Comparison of ENCODE assay signal across 26 cellular contexts in genomic region chr3:141392018-141392370, GRCh38. TPM values are rescaled to one million over a fixed set of nuclear protein-coding genes. Genes with fewer than 3 reads are reported as not detected.
DNase-seq lines count a peak whose midpoint lies in the region; ATAC-seq, FAIRE-seq and TF ChIP-seq lines count a peak whose summit lies in the region.
"Had no signal": no experiment of that assay in that cellular context is flagged by ENCODE, and none has a peak within 500 bp of the region (broad histone marks: within the 10 kb centered on the region; RNA-seq: fewer than 3 reads in every experiment).

No MANE protein-coding gene starts in this region.

- peak overlapping the region; percentile 97 for H3K27ac ChIP-seq in OCI-LY1 (ENCODE audit: low read depth, low read length, poor library complexity, severe bottlenecking)
- H3K27ac ChIP-seq: epithelial cell of prostate, foreskin keratinocyte had no signal

- H3K36me3 ChIP-seq in OCI-LY1 (ENCODE audit: insufficient read depth, low read length) = peaks cover 14% of the 10 kb centered on the region

- H3K4me1 ChIP-seq in OCI-LY1 (ENCODE audit: insufficient read depth, low read length, severe bottlenecking) = peaks cover 65% of the 10 kb centered on the region

- no peak for DNase-seq in GM12892 (ENCODE audit: insufficient read length)
- peak; percentile 73 for DNase-seq in left kidney (ENCODE audit: low read depth, low spot score)
- no peak for DNase-seq in stimulated activated naive B cell treated with anti-CD40 and anti-IgM and Interleukin-4, amounts not matched to agents 10 μg/mL and 1 μg/mL and 100 μg/mL, for 72 hours
- no peak for DNase-seq in NCI-H1930 (lab: John Stamatoyannopoulos, UW)
- DNase-seq in GM10266 (ENCODE audit: extremely low spot score) = no peak
- DNase-seq in natural killer cell treated with Interleukin-12 subunit alpha and Interleukin-12 subunit beta and Interleukin-15 and Interleukin-18, amount 100 ng/mL, for 72 hours (ENCODE audit: low spot score) = no peak
- DNase-seq: activated CD4-positive, alpha-beta T cell treated with anti-CD3 and anti-CD28 coated beads for 1 hour; activated effector memory CD4-positive, alpha-beta T cell treated with anti-CD3 and anti-CD28 coated beads, Interleukin-2, amount 50 U/mL, for 16 hours; activated naive CD8-positive, alpha-beta T cell treated with anti-CD3 and anti-CD28 coated beads, Interleukin-2, amount 50 U/mL, for 24 hours; CD4-positive, alpha-beta memory T cell; DMS53; foreskin keratinocyte; HCEC 1CT; kidney glomerular epithelial cell; naive thymus-derived CD4-positive, alpha-beta T cell; NCI-H1417; NCI-H2107; posterior cingulate gyrus; SW 1271 had no signal

- FAIRE-seq in GM12892 (lab: Jason Lieb, UNC) = peak; percentile 74
- FAIRE-seq: bronchial epithelial cell had no signal

- H3K79me2 ChIP-seq in OCI-LY1 (ENCODE audit: insufficient read depth, low read length) = peaks cover 28% of the 10 kb centered on the region; the same call in 1 of the 2 replicates

- no peak for TF ChIP-seq POLR2A in GM12892 (IDR thresholded peaks at IDR 0.05; ENCODE audit: low read depth, low read length)

- no peak overlapping the region for H2AFZ ChIP-seq in OCI-LY1 (ENCODE audit: low read length)

- no peaks in the 10 kb centered on the region for H3K9me2 ChIP-seq in OCI-LY1 (ENCODE audit: low read depth, low read length)

- ATAC-seq in stimulated activated naive B cell treated with anti-CD40 and anti-IgM and Interleukin-4, amounts not matched to agents 10 μg/mL and 1 μg/mL and 100 μg/mL, for 72 hours (replicated peaks) = peak in 1 of 2 donors; percentile 68
- no peak for ATAC-seq in HG03175 (IDR thresholded peaks at IDR 0.05; ENCODE audit: unreplicated experiment)
- ATAC-seq in natural killer cell treated with Interleukin-12 subunit alpha and Interleukin-12 subunit beta and Interleukin-15 and Interleukin-18, amount 100 ng/mL, for 72 hours = no peak
- ATAC-seq: activated naive CD8-positive, alpha-beta T cell treated with anti-CD3 and anti-CD28 coated beads, Interleukin-2, amount 50 U/mL, for 24 hours; foreskin keratinocyte; naive thymus-derived CD4-positive, alpha-beta T cell; Right ventricle myocardium inferior had no signal

- H3K36me3 Mint-ChIP-seq in stimulated activated naive B cell treated with anti-CD40 and anti-IgM and Interleukin-4, amounts not matched to agents 10 μg/mL and 1 μg/mL and 100 μg/mL, for 72 hours = peaks cover 2 to 13% of the 10 kb centered on the region in 2 donors
- H3K36me3 Mint-ChIP-seq in natural killer cell treated with Interleukin-12 subunit alpha and Interleukin-12 subunit beta and Interleukin-15 and Interleukin-18, amount 100 ng/mL, for 72 hours = peaks cover 3% of the 10 kb centered on the region

- peaks cover 0 to 5% of the 10 kb centered on the region in 2 donors for H3K4me1 Mint-ChIP-seq in stimulated activated naive B cell treated with anti-CD40 and anti-IgM and Interleukin-4, amounts not matched to agents 10 μg/mL and 1 μg/mL and 100 μg/mL, for 72 hours
- peaks cover 3 to 11% of the 10 kb centered on the region in 2 donors for H3K4me1 Mint-ChIP-seq in natural killer cell treated with Interleukin-12 subunit alpha and Interleukin-12 subunit beta and Interleukin-15 and Interleukin-18, amount 100 ng/mL, for 72 hours (ENCODE audit: low read depth in 2 of 2)

- H3K27ac Mint-ChIP-seq in stimulated activated naive B cell treated with anti-CD40 and anti-IgM and Interleukin-4, amounts not matched to agents 10 μg/mL and 1 μg/mL and 100 μg/mL, for 72 hours = peak overlapping the region; percentile 85
- no peak overlapping the region for H3K27ac Mint-ChIP-seq in natural killer cell treated with Interleukin-12 subunit alpha and Interleukin-12 subunit beta and Interleukin-15 and Interleukin-18, amount 100 ng/mL, for 72 hours
- H3K27ac Mint-ChIP-seq: activated naive CD8-positive, alpha-beta T cell treated with anti-CD3 and anti-CD28 coated beads, Interleukin-2, amount 50 U/mL, for 24 hours; memory B cell had no signal

- H3K9me3 ChIP-seq in OCI-LY1 (ENCODE audit: low read length) = 0 out of 2 replicates have a peak, but pooled peaks cover 5% of the 10 kb centered on the region

- peaks cover 12 to 20% of the 10 kb centered on the region in 2 donors for H3K27me3 Mint-ChIP-seq in stimulated activated naive B cell treated with anti-CD40 and anti-IgM and Interleukin-4, amounts not matched to agents 10 μg/mL and 1 μg/mL and 100 μg/mL, for 72 hours
- peaks cover 0 to 2% of the 10 kb centered on the region in 2 donors for H3K27me3 Mint-ChIP-seq in natural killer cell treated with Interleukin-12 subunit alpha and Interleukin-12 subunit beta and Interleukin-15 and Interleukin-18, amount 100 ng/mL, for 72 hours
- H3K27me3 Mint-ChIP-seq: CD4-positive, alpha-beta memory T cell had no signal

- no peaks in the 10 kb centered on the region for H3K27me3 ChIP-seq in OCI-LY1 (ENCODE audit: insufficient read depth, low read length)
- H3K27me3 ChIP-seq: foreskin keratinocyte, tibial nerve had no signal

- peak overlapping the region; percentile 8 for H3K4me3 ChIP-seq in OCI-LY1 (ENCODE audit: low read depth, low read length, poor library complexity, severe bottlenecking)
- H3K4me3 ChIP-seq: tibial nerve had no signal

- TF ChIP-seq CTCF in OCI-LY1 (IDR thresholded peaks at IDR 0.05; ENCODE audit: low read length) (no peak), GM10266 (IDR thresholded peaks at IDR 0.05; ENCODE audit: control insufficient read depth, insufficient read depth, low read depth, missing control alignments) (no peak)

- peak overlapping the region; percentile 45 for H3K9ac ChIP-seq in OCI-LY1 (ENCODE audit: low read length)

- no peaks in the 10 kb centered on the region for H4K20me1 ChIP-seq in OCI-LY1 (ENCODE audit: insufficient read depth, low read length)

- H3K4me2 ChIP-seq in OCI-LY1 (ENCODE audit: low read length) = peak overlapping the region; percentile 55

- H3F3A ChIP-seq in OCI-LY1 (ENCODE audit: insufficient read depth, low read length) = 0 out of 2 replicates have a peak, but pooled peaks cover 5% of the 10 kb centered on the region

- H3K4me3 Mint-ChIP-seq in stimulated activated naive B cell treated with anti-CD40 and anti-IgM and Interleukin-4, amounts not matched to agents 10 μg/mL and 1 μg/mL and 100 μg/mL, for 72 hours = no peak overlapping the region
- no peak overlapping the region for H3K4me3 Mint-ChIP-seq in natural killer cell treated with Interleukin-12 subunit alpha and Interleukin-12 subunit beta and Interleukin-15 and Interleukin-18, amount 100 ng/mL, for 72 hours
- H3K4me3 Mint-ChIP-seq: activated naive CD8-positive, alpha-beta T cell treated with anti-CD3 and anti-CD28 coated beads, Interleukin-2, amount 50 U/mL, for 24 hours; memory B cell; naive thymus-derived CD4-positive, alpha-beta T cell had no signal

- H3K9me3 Mint-ChIP-seq in stimulated activated naive B cell treated with anti-CD40 and anti-IgM and Interleukin-4, amounts not matched to agents 10 μg/mL and 1 μg/mL and 100 μg/mL, for 72 hours = peaks cover under 1 to 3% of the 10 kb centered on the region in 2 donors
- H3K9me3 Mint-ChIP-seq in natural killer cell treated with Interleukin-12 subunit alpha and Interleukin-12 subunit beta and Interleukin-15 and Interleukin-18, amount 100 ng/mL, for 72 hours = no peaks in the 10 kb centered on the region
- H3K9me3 Mint-ChIP-seq: activated naive CD8-positive, alpha-beta T cell treated with anti-CD3 and anti-CD28 coated beads, Interleukin-2, amount 50 U/mL, for 24 hours had no signal

RNA-seq across cellular contexts. Expression of gene ZBTB38, which starts 23.7 kb away (rescaled TPM):
- polyA plus RNA-seq in GM12892 (2012; ENCODE audit: missing spikeins) = 101 TPM
- total RNA-seq in natural killer cell treated with Interleukin-12 subunit alpha and Interleukin-12 subunit beta and Interleukin-15 and Interleukin-18, amount 100 ng/mL, for 72 hours = 10 to 100 TPM; 24.5 to 29.5 TPM
